14 cellular contexts compared by ENCODE assay signal in the genomic region with DNA sequence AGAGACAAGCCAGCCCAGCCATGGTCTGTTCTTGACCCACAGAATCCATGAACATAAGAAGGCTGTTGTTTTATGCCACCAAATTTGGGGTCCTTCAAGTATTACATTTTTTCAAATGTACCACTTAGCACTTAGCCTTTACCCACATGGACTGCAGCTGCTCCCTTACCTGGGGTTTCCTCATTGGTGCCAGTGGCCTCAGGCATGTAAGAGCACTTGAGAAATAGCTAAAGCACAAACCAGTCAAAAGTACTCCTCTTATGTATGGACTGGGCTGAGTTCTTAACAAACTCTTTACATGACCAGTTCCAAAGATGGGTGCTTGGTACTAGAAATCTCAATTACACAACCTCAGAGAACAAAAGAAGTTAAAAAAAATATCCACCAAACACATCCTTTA.
DNase-seq lines count a peak whose midpoint lies in the region; ATAC-seq, FAIRE-seq and TF ChIP-seq lines count a peak whose summit lies in the region.
"Had no signal": no experiment of that assay in that cellular context is flagged by ENCODE, and none has a peak within 500 bp of the region (broad histone marks: within the 10 kb centered on the region; RNA-seq: fewer than 3 reads in every experiment).

No MANE protein-coding gene starts in this region.

- no peaks in the 10 kb centered on the region for H3K27me3 ChIP-seq in adrenal gland
- H3K27me3 ChIP-seq: BE2C had no signal

- H3K36me3 Mint-ChIP-seq in HFFc6 (ENCODE audit: low read depth), result peaks cover 8% of the 10 kb centered on the region
- H3K36me3 Mint-ChIP-seq in natural killer cell treated with Interleukin-12 subunit alpha and Interleukin-12 subunit beta and Interleukin-15 and Interleukin-18, amount 100 ng/mL, for 72 hours, result no peaks in the 10 kb centered on the region

- H3K27ac ChIP-seq in A549 (no peak overlapping the region), adrenal gland (no peak overlapping the region), kidney (ENCODE audit: low read depth in 2 of 2, low read length in 2 of 2) (no peak overlapping the region)
- H3K27ac ChIP-seq: SK-N-MC had no signal

- peak overlapping the region; percentile 1; the same call in 1 of the 2 replicates for H3K27ac Mint-ChIP-seq in HFFc6
- peak overlapping the region; percentile 49 to 78 for H3K27ac Mint-ChIP-seq in natural killer cell treated with Interleukin-12 subunit alpha and Interleukin-12 subunit beta and Interleukin-15 and Interleukin-18, amount 100 ng/mL, for 72 hours

- CTCF ChIA-PET in A549 (lab: Yijun Ruan, JAX), result interaction anchor here (1.0 to 1.6 kb wide), 5 partner anchors 13 to 151 kb away, joined by 3 to 7 read pairs (median 3); no protein-coding TSS in a partner anchor

- H3K4me2 ChIP-seq in A549, result no peak overlapping the region
- H3K4me2 ChIP-seq: PC-9 had no signal

- no peak for TF ChIP-seq EP300 in A549 (IDR thresholded peaks at IDR 0.05)

- intact Hi-C loops in adrenal gland (cut with DNase I) (loop anchor here (10.0 kb wide), 1 partner anchor 292 kb away; a partner anchor contains a TSS), kidney (cut with DNase I) (no loop called here)

- H3K4me3 Mint-ChIP-seq in HFFc6, result no peak overlapping the region
- H3K4me3 Mint-ChIP-seq in natural killer cell treated with Interleukin-12 subunit alpha and Interleukin-12 subunit beta and Interleukin-15 and Interleukin-18, amount 100 ng/mL, for 72 hours, result no peak overlapping the region

- H3K4me1 ChIP-seq in A549 (peaks cover 3% of the 10 kb centered on the region; the same call in 1 of the 3 replicates), adrenal gland (replicated peaks in 1 of 2) (no peaks in the 10 kb centered on the region), kidney (ENCODE audit: control insufficient read depth in 1 of 2, insufficient read depth in 1 of 2, low read depth in 1 of 2, low read length in 2 of 2) (no peaks in the 10 kb centered on the region)
- H3K4me1 ChIP-seq: BE2C had no signal

- no peak for TF ChIP-seq RAD21 in A549 (conservative IDR thresholded peaks at IDR 0.05 in 1 of 2, IDR thresholded peaks at IDR 0.05 in 1 of 2)

- no peak overlapping the region for H3K4me3 ChIP-seq in A549
- no peak overlapping the region for H3K4me3 ChIP-seq in epithelial cell of esophagus (ENCODE audit: low read length)
- H3K4me3 ChIP-seq in adrenal gland, result no peak overlapping the region
- no peak overlapping the region for H3K4me3 ChIP-seq in kidney (ENCODE audit: low read length in 2 of 2)
- H3K4me3 ChIP-seq: PC-9, SK-N-MC had no signal

- no peak for TF ChIP-seq POLR2A in A549 (IDR thresholded peaks at IDR 0.05; ENCODE audit: low read length)
- TF ChIP-seq POLR2A in adrenal gland (IDR thresholded peaks at IDR 0.05), result no peak

- H3K9ac ChIP-seq in kidney (ENCODE audit: low read length in 2 of 2), result no peak overlapping the region

- H3K4me1 Mint-ChIP-seq in HFFc6 (ENCODE audit: low read depth), result peaks cover 37% of the 10 kb centered on the region
- peaks cover 4 to 8% of the 10 kb centered on the region in 2 donors for H3K4me1 Mint-ChIP-seq in natural killer cell treated with Interleukin-12 subunit alpha and Interleukin-12 subunit beta and Interleukin-15 and Interleukin-18, amount 100 ng/mL, for 72 hours (ENCODE audit: low read depth in 2 of 2)

- POLR2A ChIA-PET in A549 (lab: Yijun Ruan, JAX), result no interaction called here

- FAIRE-seq in A549 (lab: Jason Lieb, UNC), result peak; percentile 73
- FAIRE-seq in kidney (lab: Jason Lieb, UNC), result no peak
- FAIRE-seq: HTR-8/SVneo had no signal

- TF ChIP-seq CTCF in A549 (IDR thresholded peaks at IDR 0.05) (no peak), HFFc6 (IDR thresholded peaks at IDR 0.05) (no peak), epithelial cell of esophagus (IDR thresholded peaks at IDR 0.05; ENCODE audit: insufficient read depth, low read depth, low read length, missing control alignments) (no peak), adrenal gland (IDR thresholded peaks at IDR 0.05) (no peak), kidney (IDR thresholded peaks at IDR 0.05; ENCODE audit: borderline replicate concordance, extremely low read depth, insufficient read depth) (no peak)

- DNase-seq in A549 (ENCODE audit: low read depth in 1 of 2, low spot score in 1 of 2) (no peak), HFFc6 (no peak), epithelial cell of esophagus (ENCODE audit: low read depth) (peak; percentile 14), adrenal gland (no peak), kidney (no peak), KBM-7 (no peak)
- DNase-seq in natural killer cell treated with Interleukin-12 subunit alpha and Interleukin-12 subunit beta and Interleukin-15 and Interleukin-18, amount 100 ng/mL, for 72 hours (ENCODE audit: low spot score), result no peak
- DNase-seq: DMS79, NCI-H2081 treated with DMSO at 0.1 percent for 48 hours, NCI-H748 treated with DMSO at 0.1 percent for 48 hours had no signal

- no peak for ATAC-seq in A549
- ATAC-seq in natural killer cell treated with Interleukin-12 subunit alpha and Interleukin-12 subunit beta and Interleukin-15 and Interleukin-18, amount 100 ng/mL, for 72 hours, result no peak

- H3K9me3 ChIP-seq in A549 (no peaks in the 10 kb centered on the region), adrenal gland (replicated peaks in 1 of 3) (no peaks in the 10 kb centered on the region), kidney (ENCODE audit: control insufficient read depth in 1 of 2, low read length in 2 of 2) (no peaks in the 10 kb centered on the region)
- H3K9me3 ChIP-seq: BE2C had no signal

- no peaks in the 10 kb centered on the region for H3K9me3 Mint-ChIP-seq in HFFc6
- H3K9me3 Mint-ChIP-seq in natural killer cell treated with Interleukin-12 subunit alpha and Interleukin-12 subunit beta and Interleukin-15 and Interleukin-18, amount 100 ng/mL, for 72 hours, result no peaks in the 10 kb centered on the region

- no peaks in the 10 kb centered on the region for H3K36me3 ChIP-seq in adrenal gland (replicated peaks in 1 of 2)
- H3K36me3 ChIP-seq in kidney (ENCODE audit: control insufficient read depth in 1 of 2, insufficient read depth in 2 of 2, low read length in 2 of 2), result peaks cover 0 to 3% of the 10 kb centered on the region in 2 donors
- H3K36me3 ChIP-seq: BE2C had no signal

- H3K27me3 Mint-ChIP-seq in HFFc6 (ENCODE audit: insufficient read depth), result no peaks in the 10 kb centered on the region; the same call in none of the 2 replicates
- no peaks in the 10 kb centered on the region for H3K27me3 Mint-ChIP-seq in natural killer cell treated with Interleukin-12 subunit alpha and Interleukin-12 subunit beta and Interleukin-15 and Interleukin-18, amount 100 ng/mL, for 72 hours

- in situ Hi-C loops in KBM-7 (cut with MboI; ENCODE audit: low pct_unique_long_range_greater_than_20kb, low sequenced_read_pairs), result loop anchor here (25.0 kb wide), 1 partner anchor 294 kb away; a partner anchor contains a TSS

TF ChIP-seq in A549, 52 proteins besides CTCF, POLR2A, EP300 and RAD21:
- TF ChIP-seq MYC (IDR thresholded peaks at IDR 0.05; ENCODE audit: borderline replicate concordance, low read length) (no peak), HOXB13 (CRISPR knock-in tag; IDR thresholded peaks at IDR 0.05; ENCODE audit: low read depth) (no peak), NR3C1 (IDR thresholded peaks at IDR 0.05) (no peak), HDAC2 (IDR thresholded peaks at IDR 0.05) (no peak)
